ENCODE assay signal across 2 cellular contexts in the genomic region with DNA sequence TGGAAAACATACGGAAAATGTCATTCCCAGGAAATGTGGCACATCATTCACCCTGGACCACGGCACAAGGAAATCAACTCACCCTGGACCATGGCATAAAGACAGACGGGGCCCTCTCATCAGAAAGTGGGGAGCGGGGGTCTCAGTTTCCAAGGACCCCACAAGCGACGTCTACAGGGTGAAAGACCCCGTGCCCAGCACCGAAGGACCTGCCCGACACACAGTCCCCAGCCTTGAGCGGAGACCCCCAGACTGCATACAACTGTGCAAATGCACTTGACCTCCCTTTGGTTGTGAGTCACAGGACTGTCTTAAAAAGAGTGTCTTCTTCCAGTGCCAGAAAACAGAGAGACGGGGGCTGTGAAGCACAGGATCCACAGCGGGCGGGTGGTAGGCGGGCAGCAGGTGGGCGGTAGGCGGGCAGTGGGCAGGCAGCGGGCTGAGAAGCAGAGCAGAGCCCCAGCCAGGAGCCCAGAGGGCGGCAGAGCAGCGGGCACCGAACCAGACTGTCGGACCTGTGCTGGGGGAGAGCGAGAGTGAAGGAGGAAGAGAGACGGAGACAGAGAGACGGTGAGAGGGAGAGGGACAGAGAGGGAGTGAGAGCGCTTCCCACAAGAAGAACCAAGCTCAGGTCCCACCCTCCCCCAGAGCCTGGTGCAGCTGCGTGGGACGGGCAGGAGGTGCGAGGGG.
TF ChIP-seq lines count a peak whose summit lies in the region.

No MANE protein-coding gene starts in this region.

TF ChIP-seq in SK-N-SH, 30 proteins besides CTCF, POLR2A, EP300 and RAD21 (continued from another document):
- TF ChIP-seq, protein P1, sequence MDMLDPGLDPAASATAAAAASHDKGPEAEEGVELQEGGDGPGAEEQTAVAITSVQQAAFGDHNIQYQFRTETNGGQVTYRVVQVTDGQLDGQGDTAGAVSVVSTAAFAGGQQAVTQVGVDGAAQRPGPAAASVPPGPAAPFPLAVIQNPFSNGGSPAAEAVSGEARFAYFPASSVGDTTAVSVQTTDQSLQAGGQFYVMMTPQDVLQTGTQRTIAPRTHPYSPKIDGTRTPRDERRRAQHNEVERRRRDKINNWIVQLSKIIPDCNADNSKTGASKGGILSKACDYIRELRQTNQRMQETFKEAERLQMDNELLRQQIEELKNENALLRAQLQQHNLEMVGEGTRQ (IDR thresholded peaks at IDR 0.05; ENCODE audit: borderline replicate concordance, low read depth, low read length), result no peak
- TF ChIP-seq CHD2 (IDR thresholded peaks at IDR 0.05; ENCODE audit: low read length, partially characterized antibody) (no peak), NFIC (IDR thresholded peaks at IDR 0.05; ENCODE audit: borderline replicate concordance) (no peak), MEF2A (IDR thresholded peaks at IDR 0.05; ENCODE audit: borderline replicate concordance, low read depth) (no peak), FOXM1 (IDR thresholded peaks at IDR 0.05; ENCODE audit: low read depth) (no peak), MXI1 (IDR thresholded peaks at IDR 0.05; ENCODE audit: low read depth, low read length) (no peak)
- TF ChIP-seq, protein P2, sequence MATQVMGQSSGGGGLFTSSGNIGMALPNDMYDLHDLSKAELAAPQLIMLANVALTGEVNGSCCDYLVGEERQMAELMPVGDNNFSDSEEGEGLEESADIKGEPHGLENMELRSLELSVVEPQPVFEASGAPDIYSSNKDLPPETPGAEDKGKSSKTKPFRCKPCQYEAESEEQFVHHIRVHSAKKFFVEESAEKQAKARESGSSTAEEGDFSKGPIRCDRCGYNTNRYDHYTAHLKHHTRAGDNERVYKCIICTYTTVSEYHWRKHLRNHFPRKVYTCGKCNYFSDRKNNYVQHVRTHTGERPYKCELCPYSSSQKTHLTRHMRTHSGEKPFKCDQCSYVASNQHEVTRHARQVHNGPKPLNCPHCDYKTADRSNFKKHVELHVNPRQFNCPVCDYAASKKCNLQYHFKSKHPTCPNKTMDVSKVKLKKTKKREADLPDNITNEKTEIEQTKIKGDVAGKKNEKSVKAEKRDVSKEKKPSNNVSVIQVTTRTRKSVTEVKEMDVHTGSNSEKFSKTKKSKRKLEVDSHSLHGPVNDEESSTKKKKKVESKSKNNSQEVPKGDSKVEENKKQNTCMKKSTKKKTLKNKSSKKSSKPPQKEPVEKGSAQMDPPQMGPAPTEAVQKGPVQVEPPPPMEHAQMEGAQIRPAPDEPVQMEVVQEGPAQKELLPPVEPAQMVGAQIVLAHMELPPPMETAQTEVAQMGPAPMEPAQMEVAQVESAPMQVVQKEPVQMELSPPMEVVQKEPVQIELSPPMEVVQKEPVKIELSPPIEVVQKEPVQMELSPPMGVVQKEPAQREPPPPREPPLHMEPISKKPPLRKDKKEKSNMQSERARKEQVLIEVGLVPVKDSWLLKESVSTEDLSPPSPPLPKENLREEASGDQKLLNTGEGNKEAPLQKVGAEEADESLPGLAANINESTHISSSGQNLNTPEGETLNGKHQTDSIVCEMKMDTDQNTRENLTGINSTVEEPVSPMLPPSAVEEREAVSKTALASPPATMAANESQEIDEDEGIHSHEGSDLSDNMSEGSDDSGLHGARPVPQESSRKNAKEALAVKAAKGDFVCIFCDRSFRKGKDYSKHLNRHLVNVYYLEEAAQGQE (IDR thresholded peaks at IDR 0.05; ENCODE audit: low read depth, low read length), result no peak
- TF ChIP-seq, protein P3, sequence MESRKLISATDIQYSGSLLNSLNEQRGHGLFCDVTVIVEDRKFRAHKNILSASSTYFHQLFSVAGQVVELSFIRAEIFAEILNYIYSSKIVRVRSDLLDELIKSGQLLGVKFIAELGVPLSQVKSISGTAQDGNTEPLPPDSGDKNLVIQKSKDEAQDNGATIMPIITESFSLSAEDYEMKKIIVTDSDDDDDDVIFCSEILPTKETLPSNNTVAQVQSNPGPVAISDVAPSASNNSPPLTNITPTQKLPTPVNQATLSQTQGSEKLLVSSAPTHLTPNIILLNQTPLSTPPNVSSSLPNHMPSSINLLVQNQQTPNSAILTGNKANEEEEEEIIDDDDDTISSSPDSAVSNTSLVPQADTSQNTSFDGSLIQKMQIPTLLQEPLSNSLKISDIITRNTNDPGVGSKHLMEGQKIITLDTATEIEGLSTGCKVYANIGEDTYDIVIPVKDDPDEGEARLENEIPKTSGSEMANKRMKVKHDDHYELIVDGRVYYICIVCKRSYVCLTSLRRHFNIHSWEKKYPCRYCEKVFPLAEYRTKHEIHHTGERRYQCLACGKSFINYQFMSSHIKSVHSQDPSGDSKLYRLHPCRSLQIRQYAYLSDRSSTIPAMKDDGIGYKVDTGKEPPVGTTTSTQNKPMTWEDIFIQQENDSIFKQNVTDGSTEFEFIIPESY (IDR thresholded peaks at IDR 0.05; ENCODE audit: borderline replicate concordance, low read depth), result no peak

TF ChIP-seq in SK-N-SH treated with all-trans-retinoic acid at 6 μM for 48 hours, 23 proteins besides CTCF, POLR2A, EP300 and RAD21 (continued from another document):
- TF ChIP-seq GLIS3 (CRISPR knock-in tag; IDR thresholded peaks at IDR 0.05) (no peak), ZNF70 (CRISPR knock-in tag; IDR thresholded peaks at IDR 0.05) (no peak), CSRNP3 (CRISPR knock-in tag; IDR thresholded peaks at IDR 0.05) (no peak), ARNTL (CRISPR knock-in tag; IDR thresholded peaks at IDR 0.05; ENCODE audit: borderline replicate concordance, low read depth) (no peak), ZC3H10 (CRISPR knock-in tag; IDR thresholded peaks at IDR 0.05) (no peak), ISL1 (CRISPR knock-in tag; IDR thresholded peaks at IDR 0.05) (no peak), ESRRG (CRISPR knock-in tag; IDR thresholded peaks at IDR 0.05) (no peak), ZFP3 (CRISPR knock-in tag; IDR thresholded peaks at IDR 0.05) (no peak), SNAI2 (CRISPR knock-in tag; IDR thresholded peaks at IDR 0.05) (no peak), OSR1 (CRISPR knock-in tag; IDR thresholded peaks at IDR 0.05) (no peak), ZNF8 (CRISPR knock-in tag; IDR thresholded peaks at IDR 0.05) (no peak)
- TF ChIP-seq, protein P4, sequence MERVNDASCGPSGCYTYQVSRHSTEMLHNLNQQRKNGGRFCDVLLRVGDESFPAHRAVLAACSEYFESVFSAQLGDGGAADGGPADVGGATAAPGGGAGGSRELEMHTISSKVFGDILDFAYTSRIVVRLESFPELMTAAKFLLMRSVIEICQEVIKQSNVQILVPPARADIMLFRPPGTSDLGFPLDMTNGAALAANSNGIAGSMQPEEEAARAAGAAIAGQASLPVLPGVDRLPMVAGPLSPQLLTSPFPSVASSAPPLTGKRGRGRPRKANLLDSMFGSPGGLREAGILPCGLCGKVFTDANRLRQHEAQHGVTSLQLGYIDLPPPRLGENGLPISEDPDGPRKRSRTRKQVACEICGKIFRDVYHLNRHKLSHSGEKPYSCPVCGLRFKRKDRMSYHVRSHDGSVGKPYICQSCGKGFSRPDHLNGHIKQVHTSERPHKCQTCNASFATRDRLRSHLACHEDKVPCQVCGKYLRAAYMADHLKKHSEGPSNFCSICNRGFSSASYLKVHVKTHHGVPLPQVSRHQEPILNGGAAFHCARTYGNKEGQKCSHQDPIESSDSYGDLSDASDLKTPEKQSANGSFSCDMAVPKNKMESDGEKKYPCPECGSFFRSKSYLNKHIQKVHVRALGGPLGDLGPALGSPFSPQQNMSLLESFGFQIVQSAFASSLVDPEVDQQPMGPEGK (CRISPR knock-in tag; IDR thresholded peaks at IDR 0.05; ENCODE audit: borderline replicate concordance), result no peak
- TF ChIP-seq, protein P5, sequence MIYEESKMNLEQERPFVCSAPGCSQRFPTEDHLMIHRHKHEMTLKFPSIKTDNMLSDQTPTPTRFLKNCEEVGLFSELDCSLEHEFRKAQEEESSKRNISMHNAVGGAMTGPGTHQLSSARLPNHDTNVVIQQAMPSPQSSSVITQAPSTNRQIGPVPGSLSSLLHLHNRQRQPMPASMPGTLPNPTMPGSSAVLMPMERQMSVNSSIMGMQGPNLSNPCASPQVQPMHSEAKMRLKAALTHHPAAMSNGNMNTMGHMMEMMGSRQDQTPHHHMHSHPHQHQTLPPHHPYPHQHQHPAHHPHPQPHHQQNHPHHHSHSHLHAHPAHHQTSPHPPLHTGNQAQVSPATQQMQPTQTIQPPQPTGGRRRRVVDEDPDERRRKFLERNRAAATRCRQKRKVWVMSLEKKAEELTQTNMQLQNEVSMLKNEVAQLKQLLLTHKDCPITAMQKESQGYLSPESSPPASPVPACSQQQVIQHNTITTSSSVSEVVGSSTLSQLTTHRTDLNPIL (CRISPR knock-in tag; IDR thresholded peaks at IDR 0.05; ENCODE audit: low read depth), result no peak
